ENCODE assay signal across 6 cellular contexts in the genomic region with DNA sequence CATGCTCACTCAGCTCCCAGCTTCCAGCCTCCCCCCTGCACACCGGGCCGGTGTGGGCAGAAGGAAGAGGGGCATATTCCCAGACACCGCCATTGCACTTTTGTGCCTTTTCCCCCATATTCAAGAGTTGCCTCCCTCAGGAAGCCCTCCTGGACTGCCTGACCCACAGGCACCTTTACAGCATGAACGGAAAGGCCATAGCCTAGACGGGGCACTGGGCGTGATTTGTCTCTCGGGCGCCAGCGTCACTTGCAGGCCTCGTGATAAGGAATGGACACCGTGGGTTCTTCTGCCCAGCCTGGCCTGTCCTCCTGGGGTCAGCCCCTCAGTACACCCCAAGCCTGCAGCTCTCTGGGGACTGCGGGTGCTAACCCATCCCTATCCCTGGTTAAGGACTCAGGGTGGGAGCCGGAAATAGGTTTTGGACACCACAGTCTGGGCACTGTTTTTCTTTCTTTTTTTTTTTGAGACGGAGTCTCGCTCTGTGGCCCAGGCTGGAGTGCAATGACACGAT. TPM values are rescaled to one million over a fixed set of nuclear protein-coding genes. Genes with fewer than 3 reads are reported as not detected.
DNase-seq lines count a peak whose midpoint lies in the region; ATAC-seq and TF ChIP-seq lines count a peak whose summit lies in the region.

No MANE protein-coding gene starts in this region.

- peak overlapping the region; percentile 34 to 83 (median 83) for H3K27ac ChIP-seq in thyroid gland

- H3K36me3 Mint-ChIP-seq in T-helper 2 cell treated with Interferon-gamma antibody and Interleukin-4, amounts not matched to agents 5 μg/mL and 100 μg/mL, for 36 hours (ENCODE audit: low read depth): peaks cover 13% of the 10 kb centered on the region

- TF ChIP-seq POLR2A in thyroid gland (IDR thresholded peaks at IDR 0.05): no peak

- H3K36me3 ChIP-seq in thyroid gland: peaks cover 0 to under 1% of the 10 kb centered on the region in 2 donors

- peaks cover 24% of the 10 kb centered on the region for H3K4me1 Mint-ChIP-seq in T-helper 2 cell treated with Interferon-gamma antibody and Interleukin-4, amounts not matched to agents 5 μg/mL and 100 μg/mL, for 36 hours (ENCODE audit: low read depth)

- H3K27me3 ChIP-seq in thyroid gland: no peaks in the 10 kb centered on the region

- H3K9me3 ChIP-seq in thyroid gland: no peaks in the 10 kb centered on the region

- H3K4me3 Mint-ChIP-seq in T-helper 2 cell treated with Interferon-gamma antibody and Interleukin-4, amounts not matched to agents 5 μg/mL and 100 μg/mL, for 36 hours: peak overlapping the region; percentile 98

- peaks cover 17 to 30% of the 10 kb centered on the region in 2 donors for H3K4me1 ChIP-seq in thyroid gland

- ATAC-seq in Right ventricle myocardium superior (ENCODE audit: poor library complexity) (peak; percentile 1), GM19455 (IDR thresholded peaks at IDR 0.05; ENCODE audit: unreplicated experiment) (no peak)

- intact Hi-C loops in Right ventricle myocardium superior (cut with DNase I): no loop called here
- intact Hi-C loops in thyroid gland (cut with DNase I): loop anchor here (2.0 kb wide), 1 partner anchor 45 kb away; no protein-coding TSS in a partner anchor

- DNase-seq in T-helper 2 cell treated with Interferon-gamma antibody and Interleukin-4, amounts not matched to agents 5 μg/mL and 100 μg/mL, for 36 hours (ENCODE audit: low spot score): no peak
- DNase-seq in T-helper 2 cell (no peak), Right ventricle myocardium superior (no peak), thyroid gland (no peak), HT-29 (ENCODE audit: low spot score) (no peak)

- TF ChIP-seq CTCF in thyroid gland (IDR thresholded peaks at IDR 0.05): no peak

- H3K27me3 Mint-ChIP-seq in T-helper 2 cell treated with Interferon-gamma antibody and Interleukin-4, amounts not matched to agents 5 μg/mL and 100 μg/mL, for 36 hours (ENCODE audit: low read depth): no peaks in the 10 kb centered on the region

- peak overlapping the region; percentile 99 for H3K27ac Mint-ChIP-seq in T-helper 2 cell treated with Interferon-gamma antibody and Interleukin-4, amounts not matched to agents 5 μg/mL and 100 μg/mL, for 36 hours

- WGBS in thyroid gland, 2 donors: 17 to 20% methylated on average over 16 of the region's 16 CpGs

- H3K4me3 ChIP-seq in thyroid gland (replicated peaks in 1 of 3): peak overlapping the region in 1 of 3 donors; percentile 97

- no peaks in the 10 kb centered on the region for H3K9me3 Mint-ChIP-seq in T-helper 2 cell treated with Interferon-gamma antibody and Interleukin-4, amounts not matched to agents 5 μg/mL and 100 μg/mL, for 36 hours

RNA-seq across cellular contexts. Expression of gene UQCR11, which starts 0.9 kb away (rescaled TPM):
- total RNA-seq in Right ventricle myocardium superior: 1,222 TPM
- total RNA-seq in thyroid gland: 100 to 1,000 TPM in 1 of 4 donors, 10 to 100 TPM in 3; 52.0 to 154 (median 61.9) TPM
- 121 and 155 TPM in 2 replicates for total RNA-seq in HT-29 (2014; rRNA removed; shearing (Covaris generic))

RNA-seq across cellular contexts. Expression of gene MBD3, which starts 13.5 kb away (rescaled TPM):
- 52.4 TPM for total RNA-seq in Right ventricle myocardium superior
- total RNA-seq in thyroid gland: 100 to 1,000 TPM in 3 of 4 donors, 10 to 100 TPM in 1; 58.2 to 149 (median 115) TPM
- 202 and 231 TPM in 2 replicates for total RNA-seq in HT-29 (2014; rRNA removed; shearing (Covaris generic))

RNA-seq across cellular contexts. Expression of gene MEX3D, which starts 38.1 kb away (rescaled TPM):
- total RNA-seq in Right ventricle myocardium superior (8.0 TPM), thyroid gland (10 to 100 TPM; 18.4 to 31.8 (median 26.4) TPM)
- total RNA-seq in HT-29 (2014; rRNA removed; shearing (Covaris generic)): 75.4 and 90.6 TPM in 2 replicates

RNA-seq across cellular contexts. Expression of gene TCF3, which starts 46.2 kb away (rescaled TPM):
- total RNA-seq in Right ventricle myocardium superior (20.0 TPM), thyroid gland (10 to 100 TPM; 28.6 to 70.6 (median 43.8) TPM)
- 241 and 271 TPM in 2 replicates for total RNA-seq in HT-29 (2014; rRNA removed; shearing (Covaris generic))
